1 cellular context compared by ENCODE assay signal in genomic region chr12:24044973-24045703, GRCh38.
TF ChIP-seq lines count a peak whose summit lies in the region.

No MANE protein-coding gene starts in this region.

TF ChIP-seq in HepG2, 621 proteins besides CTCF, POLR2A, EP300 and RAD21 (continued from another document and continues in another):
- TF ChIP-seq KLF13 (CRISPR knock-in tag; IDR thresholded peaks at IDR 0.05): no peak
- TF ChIP-seq KLF15 (CRISPR knock-in tag; IDR thresholded peaks at IDR 0.05; ENCODE audit: borderline replicate concordance): no peak
- TF ChIP-seq, protein P1, sequence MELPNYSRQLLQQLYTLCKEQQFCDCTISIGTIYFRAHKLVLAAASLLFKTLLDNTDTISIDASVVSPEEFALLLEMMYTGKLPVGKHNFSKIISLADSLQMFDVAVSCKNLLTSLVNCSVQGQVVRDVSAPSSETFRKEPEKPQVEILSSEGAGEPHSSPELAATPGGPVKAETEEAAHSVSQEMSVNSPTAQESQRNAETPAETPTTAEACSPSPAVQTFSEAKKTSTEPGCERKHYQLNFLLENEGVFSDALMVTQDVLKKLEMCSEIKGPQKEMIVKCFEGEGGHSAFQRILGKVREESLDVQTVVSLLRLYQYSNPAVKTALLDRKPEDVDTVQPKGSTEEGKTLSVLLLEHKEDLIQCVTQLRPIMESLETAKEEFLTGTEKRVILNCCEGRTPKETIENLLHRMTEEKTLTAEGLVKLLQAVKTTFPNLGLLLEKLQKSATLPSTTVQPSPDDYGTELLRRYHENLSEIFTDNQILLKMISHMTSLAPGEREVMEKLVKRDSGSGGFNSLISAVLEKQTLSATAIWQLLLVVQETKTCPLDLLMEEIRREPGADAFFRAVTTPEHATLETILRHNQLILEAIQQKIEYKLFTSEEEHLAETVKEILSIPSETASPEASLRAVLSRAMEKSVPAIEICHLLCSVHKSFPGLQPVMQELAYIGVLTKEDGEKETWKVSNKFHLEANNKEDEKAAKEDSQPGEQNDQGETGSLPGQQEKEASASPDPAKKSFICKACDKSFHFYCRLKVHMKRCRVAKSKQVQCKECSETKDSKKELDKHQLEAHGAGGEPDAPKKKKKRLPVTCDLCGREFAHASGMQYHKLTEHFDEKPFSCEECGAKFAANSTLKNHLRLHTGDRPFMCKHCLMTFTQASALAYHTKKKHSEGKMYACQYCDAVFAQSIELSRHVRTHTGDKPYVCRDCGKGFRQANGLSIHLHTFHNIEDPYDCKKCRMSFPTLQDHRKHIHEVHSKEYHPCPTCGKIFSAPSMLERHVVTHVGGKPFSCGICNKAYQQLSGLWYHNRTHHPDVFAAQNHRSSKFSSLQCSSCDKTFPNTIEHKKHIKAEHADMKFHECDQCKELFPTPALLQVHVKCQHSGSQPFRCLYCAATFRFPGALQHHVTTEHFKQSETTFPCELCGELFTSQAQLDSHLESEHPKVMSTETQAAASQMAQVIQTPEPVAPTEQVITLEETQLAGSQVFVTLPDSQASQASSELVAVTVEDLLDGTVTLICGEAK (IDR thresholded peaks at IDR 0.05): no peak
- TF ChIP-seq, protein P1 (CRISPR knock-in tag; IDR thresholded peaks at IDR 0.05): no peak
- no peak for TF ChIP-seq NRL (CRISPR knock-in tag; IDR thresholded peaks at IDR 0.05; ENCODE audit: borderline replicate concordance)
- no peak for TF ChIP-seq ERF (CRISPR knock-in tag; IDR thresholded peaks at IDR 0.05)
- TF ChIP-seq RFX5 (IDR thresholded peaks at IDR 0.05; ENCODE audit: low read depth, low read length): no peak
- TF ChIP-seq ZNF264 (CRISPR knock-in tag; IDR thresholded peaks at IDR 0.05): no peak
- no peak for TF ChIP-seq SIN3B (IDR thresholded peaks at IDR 0.05; ENCODE audit: low read length)
- no peak for TF ChIP-seq MTF1 (CRISPR knock-in tag; IDR thresholded peaks at IDR 0.05)
- TF ChIP-seq ZNF180 (CRISPR knock-in tag; IDR thresholded peaks at IDR 0.05; ENCODE audit: borderline replicate concordance, low read depth): no peak
- TF ChIP-seq, protein P2, sequence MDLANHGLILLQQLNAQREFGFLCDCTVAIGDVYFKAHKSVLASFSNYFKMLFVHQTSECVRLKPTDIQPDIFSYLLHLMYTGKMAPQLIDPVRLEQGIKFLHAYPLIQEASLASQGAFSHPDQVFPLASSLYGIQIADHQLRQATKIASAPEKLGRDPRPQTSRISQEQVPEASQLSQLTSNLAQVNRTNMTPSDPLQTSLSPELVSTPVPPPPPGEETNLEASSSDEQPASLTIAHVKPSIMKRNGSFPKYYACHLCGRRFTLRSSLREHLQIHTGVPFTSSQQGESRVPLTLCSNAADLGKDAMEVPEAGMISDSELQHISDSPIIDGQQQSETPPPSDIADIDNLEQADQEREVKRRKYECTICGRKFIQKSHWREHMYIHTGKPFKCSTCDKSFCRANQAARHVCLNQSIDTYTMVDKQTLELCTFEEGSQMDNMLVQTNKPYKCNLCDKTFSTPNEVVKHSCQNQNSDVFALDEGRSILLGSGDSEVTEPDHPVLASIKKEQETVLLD (CRISPR knock-in tag; IDR thresholded peaks at IDR 0.05; ENCODE audit: low read depth): no peak
- no peak for TF ChIP-seq REXO4 (CRISPR knock-in tag; IDR thresholded peaks at IDR 0.05; ENCODE audit: borderline replicate concordance)
- no peak for TF ChIP-seq AKNA (CRISPR knock-in tag; IDR thresholded peaks at IDR 0.05; ENCODE audit: borderline replicate concordance)
- TF ChIP-seq POLR2AphosphoS5 (IDR thresholded peaks at IDR 0.05; ENCODE audit: low read depth, low read length): no peak
- TF ChIP-seq NR2F6 (IDR thresholded peaks at IDR 0.05): peak; percentile 24; the same call in 1 of the 2 replicates
- TF ChIP-seq NR2F6 (CRISPR knock-in tag; IDR thresholded peaks at IDR 0.05): peak; percentile 46; the same call in 1 of the 2 replicates
- TF ChIP-seq ZFP36 (IDR thresholded peaks at IDR 0.05; ENCODE audit: borderline replicate concordance, low read depth, low read length, partially characterized antibody): no peak
- 0 out of 2 replicates have a peak, but pooled peaks have one; percentile 8 for TF ChIP-seq KMT2B (CRISPR knock-in tag; IDR thresholded peaks at IDR 0.05)
- TF ChIP-seq NCOA2 (CRISPR knock-in tag; IDR thresholded peaks at IDR 0.05): peak; percentile 88
- TF ChIP-seq ZNF354B (CRISPR knock-in tag; IDR thresholded peaks at IDR 0.05): no peak
- TF ChIP-seq BCL6 (CRISPR knock-in tag; IDR thresholded peaks at IDR 0.05): 0 out of 2 replicates have a peak, but pooled peaks have one; percentile 27
- no peak for TF ChIP-seq ATF4 (CRISPR knock-in tag; IDR thresholded peaks at IDR 0.05)
- TF ChIP-seq MZF1 (CRISPR knock-in tag; IDR thresholded peaks at IDR 0.05; ENCODE audit: borderline replicate concordance): no peak
- TF ChIP-seq CEBPB (IDR thresholded peaks at IDR 0.05; ENCODE audit: borderline replicate concordance, low read depth, low read length): peak; percentile 10; the same call in 1 of the 2 replicates
- no peak for TF ChIP-seq TARDBP (CRISPR knock-in tag; IDR thresholded peaks at IDR 0.05)
- TF ChIP-seq SNAPC2 (CRISPR knock-in tag; IDR thresholded peaks at IDR 0.05): no peak
- TF ChIP-seq, protein P3, sequence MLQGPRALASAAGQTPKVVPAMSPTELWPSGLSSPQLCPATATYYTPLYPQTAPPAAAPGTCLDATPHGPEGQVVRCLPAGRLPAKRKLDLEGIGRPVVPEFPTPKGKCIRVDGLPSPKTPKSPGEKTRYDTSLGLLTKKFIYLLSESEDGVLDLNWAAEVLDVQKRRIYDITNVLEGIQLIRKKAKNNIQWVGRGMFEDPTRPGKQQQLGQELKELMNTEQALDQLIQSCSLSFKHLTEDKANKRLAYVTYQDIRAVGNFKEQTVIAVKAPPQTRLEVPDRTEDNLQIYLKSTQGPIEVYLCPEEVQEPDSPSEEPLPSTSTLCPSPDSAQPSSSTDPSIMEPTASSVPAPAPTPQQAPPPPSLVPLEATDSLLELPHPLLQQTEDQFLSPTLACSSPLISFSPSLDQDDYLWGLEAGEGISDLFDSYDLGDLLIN (CRISPR knock-in tag; IDR thresholded peaks at IDR 0.05; ENCODE audit: borderline replicate concordance): no peak
- no peak for TF ChIP-seq SMAD9 (CRISPR knock-in tag; IDR thresholded peaks at IDR 0.05)
- no peak for TF ChIP-seq HIVEP1 (CRISPR knock-in tag; IDR thresholded peaks at IDR 0.05)
- no peak for TF ChIP-seq ZNF512B (CRISPR knock-in tag; IDR thresholded peaks at IDR 0.05; ENCODE audit: borderline replicate concordance)
- no peak for TF ChIP-seq ZNF10 (CRISPR knock-in tag; IDR thresholded peaks at IDR 0.05; ENCODE audit: borderline replicate concordance, low read depth)
- no peak for TF ChIP-seq KAT2B (IDR thresholded peaks at IDR 0.05; ENCODE audit: borderline replicate concordance, low read depth, low read length)
- no peak for TF ChIP-seq ZNF678 (CRISPR knock-in tag; IDR thresholded peaks at IDR 0.05)
- TF ChIP-seq RXRB (CRISPR knock-in tag; IDR thresholded peaks at IDR 0.05; ENCODE audit: borderline replicate concordance): no peak
- TF ChIP-seq NR2F2 (IDR thresholded peaks at IDR 0.05; ENCODE audit: borderline replicate concordance, low read depth): no peak
- no peak for TF ChIP-seq JUNB (CRISPR knock-in tag; IDR thresholded peaks at IDR 0.05; ENCODE audit: borderline replicate concordance)
- TF ChIP-seq GLI4 (CRISPR knock-in tag; IDR thresholded peaks at IDR 0.05; ENCODE audit: borderline replicate concordance): no peak
- no peak for TF ChIP-seq TERF1 (CRISPR knock-in tag; IDR thresholded peaks at IDR 0.05)
- no peak for TF ChIP-seq AGO2 (optimal IDR thresholded peaks at IDR 0.05; ENCODE audit: low read depth, low read length)
- no peak for TF ChIP-seq ZNF652 (CRISPR knock-in tag; IDR thresholded peaks at IDR 0.05; ENCODE audit: borderline replicate concordance, low read depth)
- 0 out of 2 replicates have a peak, but pooled peaks have one; percentile 17 for TF ChIP-seq PITX1 (CRISPR knock-in tag; IDR thresholded peaks at IDR 0.05)
